In the genomic region with DNA sequence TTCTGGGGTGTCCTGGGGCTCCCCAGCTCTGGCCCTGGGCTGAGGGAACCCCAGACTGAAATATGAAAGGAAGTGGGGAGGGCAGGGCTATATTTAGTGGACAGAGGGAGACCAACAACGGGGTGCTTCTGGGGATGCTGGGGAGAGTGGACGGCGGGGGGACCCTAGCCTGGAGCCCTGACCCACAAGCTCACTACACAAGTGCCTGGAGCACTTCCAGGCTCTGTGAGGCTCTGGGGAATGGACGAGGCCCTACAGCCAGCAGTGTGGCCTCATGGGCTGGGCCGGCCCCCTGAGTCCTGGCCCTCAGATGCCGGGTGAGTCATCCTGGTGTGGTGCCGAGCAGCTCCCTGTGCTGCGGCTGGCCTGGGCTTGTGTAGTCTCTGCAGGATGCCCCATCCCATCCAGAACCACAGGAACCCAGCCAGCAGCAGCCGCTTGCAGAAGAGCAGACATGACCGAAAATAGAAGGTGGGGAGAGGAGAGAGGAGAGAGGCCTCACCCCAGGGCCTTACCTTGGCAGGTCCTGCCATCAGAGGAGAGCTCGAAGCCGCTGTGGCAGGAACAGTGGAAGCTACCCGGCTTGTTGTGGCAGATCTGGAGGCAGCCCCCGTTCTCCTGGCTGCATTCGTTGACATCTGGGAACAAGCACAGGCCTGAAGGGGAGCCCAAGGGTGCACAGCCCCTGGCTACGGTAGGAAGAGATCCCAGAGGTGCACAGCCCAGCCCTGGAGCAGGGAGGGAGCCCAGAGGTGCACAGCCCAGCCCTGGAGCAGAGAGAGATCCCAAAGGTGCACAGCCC, we compare ENCODE assay signal across 8 cellular contexts. TPM values are rescaled to one million over a fixed set of nuclear protein-coding genes. Genes with fewer than 3 reads are reported as not detected.
DNase-seq lines count a peak whose midpoint lies in the region; ATAC-seq, FAIRE-seq and TF ChIP-seq lines count a peak whose summit lies in the region.

No MANE protein-coding gene starts in this region.

- H3K27ac Mint-ChIP-seq in stimulated activated naive B cell treated with anti-CD40 and anti-IgM and Interleukin-4, amounts not matched to agents 10 μg/mL and 1 μg/mL and 100 μg/mL, for 72 hours = peak overlapping the region; percentile 93

- peaks cover 0 to 6% of the 10 kb centered on the region in 2 donors for H3K36me3 ChIP-seq in kidney (ENCODE audit: control insufficient read depth in 1 of 2, insufficient read depth in 2 of 2, low read length in 2 of 2)

- no peak for FAIRE-seq in kidney (lab: Jason Lieb, UNC)

- H3K27ac ChIP-seq in caudate nucleus (ENCODE audit: low read depth, low read length) = peak overlapping the region; percentile 79
- peak overlapping the region; percentile 71 to 78 for H3K27ac ChIP-seq in kidney (ENCODE audit: low read depth in 2 of 2, low read length in 2 of 2)

- H3K4me3 Mint-ChIP-seq in stimulated activated naive B cell treated with anti-CD40 and anti-IgM and Interleukin-4, amounts not matched to agents 10 μg/mL and 1 μg/mL and 100 μg/mL, for 72 hours = peak overlapping the region in 1 of 2 donors; percentile 50

- no peaks in the 10 kb centered on the region for H3K9me3 ChIP-seq in kidney (ENCODE audit: control insufficient read depth in 1 of 2, low read length in 2 of 2)

- H3K4me3 ChIP-seq in kidney (ENCODE audit: low read length in 2 of 2) = no peak overlapping the region

- H3K9ac ChIP-seq in kidney (ENCODE audit: low read length in 2 of 2) = no peak overlapping the region

- intact Hi-C loops in kidney (cut with DNase I) = no loop called here

- peak; percentile 99 for DNase-seq in ELR (ENCODE audit: low read depth)
- DNase-seq in NCI-H2196 (lab: John Stamatoyannopoulos, UW; ENCODE audit: unreplicated experiment) = peak; percentile 80
- DNase-seq in caudate nucleus (lab: John Stamatoyannopoulos, UW) = peak in 59 of 61 donors; percentile 19 to 86 (median 60)
- DNase-seq in kidney = peak; percentile 96
- DNase-seq in stimulated activated naive B cell treated with anti-CD40 and anti-IgM and Interleukin-4, amounts not matched to agents 10 μg/mL and 1 μg/mL and 100 μg/mL, for 72 hours = no peak
- DNase-seq in central memory CD4-positive, alpha-beta T cell = no peak
- no peak for DNase-seq in stimulated activated naive CD4-positive, alpha-beta T cell treated with Interleukin-2 at 50 U/mL for 16 hours (lab: John Stamatoyannopoulos, UW)
- no peak for DNase-seq in activated gamma-delta T cell treated with Interleukin-2 at 50 U/mL for 16 hours

- peaks cover 24% of the 10 kb centered on the region in 2 donors for H3K4me1 Mint-ChIP-seq in stimulated activated naive B cell treated with anti-CD40 and anti-IgM and Interleukin-4, amounts not matched to agents 10 μg/mL and 1 μg/mL and 100 μg/mL, for 72 hours

- H3K27me3 Mint-ChIP-seq in stimulated activated naive B cell treated with anti-CD40 and anti-IgM and Interleukin-4, amounts not matched to agents 10 μg/mL and 1 μg/mL and 100 μg/mL, for 72 hours = peaks cover 0 to 13% of the 10 kb centered on the region in 2 donors

- peak; percentile 18 to 22 for ATAC-seq in stimulated activated naive B cell treated with anti-CD40 and anti-IgM and Interleukin-4, amounts not matched to agents 10 μg/mL and 1 μg/mL and 100 μg/mL, for 72 hours (replicated peaks)

- no peaks in the 10 kb centered on the region for H3K9me3 Mint-ChIP-seq in stimulated activated naive B cell treated with anti-CD40 and anti-IgM and Interleukin-4, amounts not matched to agents 10 μg/mL and 1 μg/mL and 100 μg/mL, for 72 hours

- peaks cover 8 to 25% of the 10 kb centered on the region in 2 donors for H3K4me1 ChIP-seq in kidney (ENCODE audit: control insufficient read depth in 1 of 2, insufficient read depth in 1 of 2, low read depth in 1 of 2, low read length in 2 of 2)

- H3K36me3 Mint-ChIP-seq in stimulated activated naive B cell treated with anti-CD40 and anti-IgM and Interleukin-4, amounts not matched to agents 10 μg/mL and 1 μg/mL and 100 μg/mL, for 72 hours = peaks cover 37 to 58% of the 10 kb centered on the region in 2 donors

- no peak for TF ChIP-seq CTCF in kidney (IDR thresholded peaks at IDR 0.05; ENCODE audit: borderline replicate concordance, extremely low read depth, insufficient read depth)

RNA-seq across cellular contexts. Expression of a gene that starts 26.1 kb away (rescaled TPM):
- total RNA-seq in kidney = 83.5 TPM
- 135 TPM for polyA plus RNA-seq in kidney (ENCODE audit: insufficient read depth, low read depth, low replicate concordance)

Comparison
In these comparisons a context has a peak if more than half of its experiments do, and no peak if none do; other contexts are left out.
1. DNase-seq: peak in ELR (single experiment), NCI-H2196 (single experiment), caudate nucleus (59 of 61) and kidney (single experiment); none in stimulated activated naive B cell treated with anti-CD40 and anti-IgM and Interleukin-4, amounts not matched to agents 10 μg/mL and 1 μg/mL and 100 μg/mL, for 72 hours (single experiment), central memory CD4-positive, alpha-beta T cell (single experiment), stimulated activated naive CD4-positive, alpha-beta T cell treated with Interleukin-2 at 50 U/mL for 16 hours (single experiment) and activated gamma-delta T cell treated with Interleukin-2 at 50 U/mL for 16 hours (single experiment).